Comparison of ENCODE assay signal across 24 cellular contexts in genomic region chr6:36729169-36729549, GRCh38. TPM values are rescaled to one million over a fixed set of nuclear protein-coding genes. Genes with fewer than 3 reads are reported as not detected.
DNase-seq lines count a peak whose midpoint lies in the region; ATAC-seq, FAIRE-seq and TF ChIP-seq lines count a peak whose summit lies in the region.
"Had no signal": no experiment of that assay in that cellular context is flagged by ENCODE, and none has a peak within 500 bp of the region (broad histone marks: within the 10 kb centered on the region; RNA-seq: fewer than 3 reads in every experiment).

No MANE protein-coding gene starts in this region.

- no peak overlapping the region for H4K91ac ChIP-seq in mesenchymal stem cell (ENCODE audit: low read length)

- no peaks in the 10 kb centered on the region for H3K9me3 Mint-ChIP-seq in astrocyte (ENCODE audit: unreplicated experiment)
- no peaks in the 10 kb centered on the region for H3K9me3 Mint-ChIP-seq in activated CD8-positive, alpha-beta memory T cell treated with anti-CD3 and anti-CD28 coated beads, Interleukin-2, amount 10 ng/mL, durations not matched to agents 7 days and 5 days (ENCODE audit: low read depth)
- H3K9me3 Mint-ChIP-seq: activated CD4-positive, alpha-beta T cell treated with anti-CD3 and anti-CD28 coated beads, Interleukin-2, amount 10 ng/mL, durations not matched to agents 24 days and 14 days had no signal

- CTCF ChIA-PET in A673 (lab: Charles Lee), result no interaction called here
- CTCF ChIA-PET in activated CD8-positive, alpha-beta memory T cell treated with anti-CD3 and anti-CD28 coated beads, Interleukin-2, amount 10 ng/mL, durations not matched to agents 7 days and 5 days (lab: Charles Lee), result interaction anchor here (0.7 to 1.6 kb wide), 5 partner anchors 24 to 114 kb away, joined by 3 to 10 read pairs (median 3); no protein-coding TSS in a partner anchor

- BruUV-seq in A673 (replicated peaks; lab: Mats Ljungman, UMichigan), result no TSS peak

- H3K4ac ChIP-seq in mesenchymal stem cell (ENCODE audit: low read depth in 1 of 2, low read length in 2 of 2), result no peak overlapping the region

- H3K9ac ChIP-seq in astrocyte (ENCODE audit: low read length), result no peak overlapping the region
- H3K9ac ChIP-seq in mesenchymal stem cell (ENCODE audit: low read length), result peak overlapping the region; percentile 56

- no peak overlapping the region for H3K14ac ChIP-seq in mesenchymal stem cell (ENCODE audit: low read length in 2 of 2)

- H2BK120ac ChIP-seq in mesenchymal stem cell (ENCODE audit: low read depth, low read length), result no peak overlapping the region

- no peak overlapping the region for H3K4me3 ChIP-seq in A673 (ENCODE audit: low read depth, low read length, poor library complexity, severe bottlenecking)
- H3K4me3 ChIP-seq in astrocyte (ENCODE audit: insufficient read depth, low read depth, low read length), result no peak overlapping the region
- no peak overlapping the region for H3K4me3 ChIP-seq in mesenchymal stem cell (ENCODE audit: insufficient read depth in 1 of 2, low read depth in 1 of 2, low read length in 2 of 2)
- H3K4me3 ChIP-seq: PC-9, upper lobe of right lung had no signal

- no peak overlapping the region for H2BK5ac ChIP-seq in mesenchymal stem cell (ENCODE audit: low read depth, low read length, poor library complexity, severe bottlenecking)

- H3K4me3 Mint-ChIP-seq in astrocyte (ENCODE audit: unreplicated experiment), result no peak overlapping the region
- H3K4me3 Mint-ChIP-seq in activated CD8-positive, alpha-beta memory T cell treated with anti-CD3 and anti-CD28 coated beads, Interleukin-2, amount 10 ng/mL, durations not matched to agents 7 days and 5 days, result no peak overlapping the region
- H3K4me3 Mint-ChIP-seq: activated CD4-positive, alpha-beta T cell treated with anti-CD3 and anti-CD28 coated beads, Interleukin-2, amount 10 ng/mL, durations not matched to agents 24 days and 14 days had no signal

- H2BK12ac ChIP-seq in mesenchymal stem cell (ENCODE audit: low read length in 2 of 2), result no peak overlapping the region

- no peaks in the 10 kb centered on the region for H3K79me2 ChIP-seq in astrocyte (ENCODE audit: insufficient read depth, low read length)

- peak overlapping the region; percentile 15 for H3K27ac Mint-ChIP-seq in astrocyte (ENCODE audit: unreplicated experiment)
- H3K27ac Mint-ChIP-seq in activated CD8-positive, alpha-beta memory T cell treated with anti-CD3 and anti-CD28 coated beads, Interleukin-2, amount 10 ng/mL, durations not matched to agents 7 days and 5 days, result no peak overlapping the region
- H3K27ac Mint-ChIP-seq: activated CD4-positive, alpha-beta T cell treated with anti-CD3 and anti-CD28 coated beads, Interleukin-2, amount 10 ng/mL, durations not matched to agents 24 days and 14 days had no signal

- no peaks in the 10 kb centered on the region for H3K36me3 Mint-ChIP-seq in astrocyte (ENCODE audit: low read depth, unreplicated experiment)
- no peaks in the 10 kb centered on the region for H3K36me3 Mint-ChIP-seq in activated CD8-positive, alpha-beta memory T cell treated with anti-CD3 and anti-CD28 coated beads, Interleukin-2, amount 10 ng/mL, durations not matched to agents 7 days and 5 days

- H4K20me1 ChIP-seq in astrocyte (ENCODE audit: insufficient read depth, low read length), result no peaks in the 10 kb centered on the region

- H3K9me3 ChIP-seq in A673 (ENCODE audit: low read depth, low read length, poor library complexity, severe bottlenecking), result no peaks in the 10 kb centered on the region
- no peaks in the 10 kb centered on the region for H3K9me3 ChIP-seq in astrocyte (ENCODE audit: insufficient read depth, low read depth, low read length)
- no peaks in the 10 kb centered on the region for H3K9me3 ChIP-seq in mesenchymal stem cell (ENCODE audit: control insufficient read depth, low read length)
- H3K9me3 ChIP-seq: upper lobe of right lung had no signal

- WGBS in mesenchymal stem cell, result 71% methylated on average over 2 of the region's 4 CpGs

- no peak overlapping the region for H2BK15ac ChIP-seq in mesenchymal stem cell (ENCODE audit: low read depth, poor library complexity, severe bottlenecking)

- H3K18ac ChIP-seq in mesenchymal stem cell (ENCODE audit: low read depth in 1 of 2, low read length in 2 of 2), result no peak overlapping the region

- no peak overlapping the region for H2AFZ ChIP-seq in astrocyte (ENCODE audit: low read depth, low read length)
- no peak overlapping the region for H2AFZ ChIP-seq in mesenchymal stem cell (ENCODE audit: low read depth, low read length)
- H2AFZ ChIP-seq: PC-9 had no signal

- no peaks in the 10 kb centered on the region for H3K27me3 ChIP-seq in A673 (replicated peaks; ENCODE audit: insufficient read depth, low read depth, low read length, poor library complexity)
- H3K27me3 ChIP-seq in astrocyte (ENCODE audit: insufficient read depth, low read length), result no peaks in the 10 kb centered on the region
- H3K27me3 ChIP-seq in mesenchymal stem cell (ENCODE audit: control insufficient read depth in 1 of 2, insufficient read depth in 1 of 2, low read length in 2 of 2), result peaks cover 0 to 10% of the 10 kb centered on the region in 2 experiments
- H3K27me3 ChIP-seq: upper lobe of right lung had no signal

- H3K27me3 Mint-ChIP-seq in astrocyte (ENCODE audit: low read depth, unreplicated experiment), result peaks cover 15% of the 10 kb centered on the region
- H3K27me3 Mint-ChIP-seq in activated CD8-positive, alpha-beta memory T cell treated with anti-CD3 and anti-CD28 coated beads, Interleukin-2, amount 10 ng/mL, durations not matched to agents 7 days and 5 days, result no peaks in the 10 kb centered on the region

- DNase-seq in A673 (ENCODE audit: low spot score), result peak; percentile 36
- DNase-seq in EH (ENCODE audit: low read depth), result peak; percentile 64
- DNase-seq in astrocyte (ENCODE audit: low read depth), result no peak
- DNase-seq in mesenchymal stem cell, result no peak
- no peak for DNase-seq in NCI-H446 (lab: John Stamatoyannopoulos, UW)
- DNase-seq in activated CD8-positive, alpha-beta memory T cell treated with anti-CD3 and anti-CD28 coated beads, Interleukin-2, amount 50 U/mL, for 48 hours, result no peak
- DNase-seq in activated CD8-positive, alpha-beta memory T cell treated with anti-CD3 and anti-CD28 coated beads, Interleukin-2, amount 10 ng/mL, durations not matched to agents 7 days and 5 days, result no peak
- DNase-seq: activated CD4-positive, alpha-beta T cell treated with anti-CD3 and anti-CD28 coated beads, Interleukin-2, amount 10 ng/mL, durations not matched to agents 24 days and 14 days; activated effector memory CD4-positive, alpha-beta T cell treated with anti-CD3 and anti-CD28 coated beads, Interleukin-2, amount 50 U/mL, for 16 hours; DMS79; effector CD8-positive, alpha-beta T cell; glutamatergic neuron; NCI-H1048; NCI-H2081 treated with DMSO at 0.1 percent for 48 hours; PC-9; SIG-M5; upper lobe of right lung had no signal

- POLR2A ChIA-PET in A673 (lab: Charles Lee; ENCODE audit: low non-redundant PET), result no interaction called here

- H3K36me3 ChIP-seq in A673 (ENCODE audit: insufficient read depth, low read length, poor library complexity, severe bottlenecking) (no peaks in the 10 kb centered on the region), astrocyte (ENCODE audit: insufficient read depth, low read length) (no peaks in the 10 kb centered on the region), mesenchymal stem cell (ENCODE audit: control insufficient read depth in 1 of 2, insufficient read depth in 2 of 2, low read depth in 1 of 2, low read length in 2 of 2) (no peaks in the 10 kb centered on the region)
- H3K36me3 ChIP-seq: upper lobe of right lung had no signal

- ATAC-seq in GM18861 (IDR thresholded peaks at IDR 0.05; ENCODE audit: unreplicated experiment), result no peak
- no peak for ATAC-seq in activated CD8-positive, alpha-beta memory T cell treated with anti-CD3 and anti-CD28 coated beads, Interleukin-2, amount 10 ng/mL, durations not matched to agents 7 days and 5 days
- ATAC-seq: esophagus mucosa, upper lobe of right lung had no signal

- H3K4me1 ChIP-seq in A673 (ENCODE audit: insufficient read depth, low read length, poor library complexity, severe bottlenecking) (peaks cover 8% of the 10 kb centered on the region), astrocyte (ENCODE audit: insufficient read depth, low read length) (no peaks in the 10 kb centered on the region), mesenchymal stem cell (ENCODE audit: control insufficient read depth, insufficient read depth, low read depth, low read length) (peaks cover 5% of the 10 kb centered on the region)
- H3K4me1 ChIP-seq: upper lobe of right lung had no signal

- intact Hi-C loops in A673 (cut with micrococcal nuclease; ENCODE audit: unreplicated experiment), result no loop called here

- no peak for FAIRE-seq in astrocyte (lab: Jason Lieb, UNC)
- FAIRE-seq: GM19239 had no signal

- H4K8ac ChIP-seq in mesenchymal stem cell (ENCODE audit: low read length), result no peak overlapping the region

- H3K4me1 Mint-ChIP-seq in astrocyte (ENCODE audit: low read depth, unreplicated experiment), result peaks cover 31% of the 10 kb centered on the region
- peaks cover 24% of the 10 kb centered on the region for H3K4me1 Mint-ChIP-seq in activated CD8-positive, alpha-beta memory T cell treated with anti-CD3 and anti-CD28 coated beads, Interleukin-2, amount 10 ng/mL, durations not matched to agents 7 days and 5 days

- no peak overlapping the region for H3K27ac ChIP-seq in A673 (ENCODE audit: low read depth, low read length, poor library complexity, severe bottlenecking)
- no peak overlapping the region for H3K27ac ChIP-seq in astrocyte (ENCODE audit: low read depth, low read length)
- no peak overlapping the region for H3K27ac ChIP-seq in mesenchymal stem cell (ENCODE audit: low read length, poor library complexity, severe bottlenecking)
- H3K27ac ChIP-seq: PC-9, upper lobe of right lung had no signal

- H3K4me2 ChIP-seq in astrocyte (ENCODE audit: low read length), result no peak overlapping the region
- H3K4me2 ChIP-seq in mesenchymal stem cell (ENCODE audit: low read length, poor library complexity, severe bottlenecking), result no peak overlapping the region
- H3K4me2 ChIP-seq: PC-9 had no signal

- no peaks in the 10 kb centered on the region for H3K79me1 ChIP-seq in mesenchymal stem cell (replicated peaks; ENCODE audit: low read length, poor library complexity, severe bottlenecking)

- TF ChIP-seq CTCF in A673 (conservative IDR thresholded peaks at IDR 0.05; ENCODE audit: low read depth, low read length), result no peak
- no peak for TF ChIP-seq CTCF in astrocyte (IDR thresholded peaks at IDR 0.05; ENCODE audit: insufficient read depth, low read depth, low read length)

- no peak overlapping the region for H3K23ac ChIP-seq in mesenchymal stem cell (ENCODE audit: low read length in 2 of 2)

- no peak overlapping the region for H2AK5ac ChIP-seq in mesenchymal stem cell (ENCODE audit: low read length, severe bottlenecking)

RNA-seq across cellular contexts. Expression of gene RAB44, which starts 31.5 kb away (rescaled TPM):
- 0.07 TPM in 1 of 2 replicates, not detected in the other for total RNA-seq in A673 (2021)
- 0.14 and 0.16 TPM in 2 replicates for total RNA-seq in astrocyte
- 0.01 TPM for polyA plus RNA-seq in mesenchymal stem cell (2013, experiment 1 of 2)
- polyA plus RNA-seq in mesenchymal stem cell (2013, experiment 2 of 2), result 0.01 TPM
- not detected for total RNA-seq in activated CD8-positive, alpha-beta memory T cell treated with anti-CD3 and anti-CD28 coated beads, Interleukin-2, amount 10 ng/mL, durations not matched to agents 7 days and 5 days
- total RNA-seq: activated CD4-positive, alpha-beta T cell treated with anti-CD3 and anti-CD28 coated beads, Interleukin-2, amount 10 ng/mL, durations not matched to agents 24 days and 14 days; lung microvascular endothelial cell; NCI-H460; osteocyte; PC-9 had no signal
- polyA plus RNA-seq: AG04450 had no signal

RNA-seq across cellular contexts. Expression of gene CDKN1A, which starts 50.6 kb away (rescaled TPM):
- total RNA-seq in A673 (2021), result 30.4 and 33.6 TPM in 2 replicates
- 932 and 1,014 TPM in 2 replicates for total RNA-seq in astrocyte
- 604 TPM for polyA plus RNA-seq in mesenchymal stem cell (2013, experiment 1 of 2)
- 615 TPM for polyA plus RNA-seq in mesenchymal stem cell (2013, experiment 2 of 2)
- 100 to 1,000 TPM in 1 of 2 experiments, 10 to 100 TPM in 1; 67.5 to 109 TPM for total RNA-seq in activated CD8-positive, alpha-beta memory T cell treated with anti-CD3 and anti-CD28 coated beads, Interleukin-2, amount 10 ng/mL, durations not matched to agents 7 days and 5 days

Comparison
In these comparisons a context has a peak if more than half of its experiments do, and no peak if none do; other contexts are left out.
1. DNase-seq: peak in A673 (single experiment) and EH (single experiment); none in astrocyte (single experiment), mesenchymal stem cell (single experiment), NCI-H446 (0 of 2), activated CD8-positive, alpha-beta memory T cell treated with anti-CD3 and anti-CD28 coated beads, Interleukin-2, amount 50 U/mL, for 48 hours (single experiment) and activated CD8-positive, alpha-beta memory T cell treated with anti-CD3 and anti-CD28 coated beads, Interleukin-2, amount 10 ng/mL, durations not matched to agents 7 days and 5 days (single experiment).